12 cellular contexts compared by ENCODE assay signal in genomic region chr9:105401651-105402050, GRCh38. TPM values are rescaled to one million over a fixed set of nuclear protein-coding genes. Genes with fewer than 3 reads are reported as not detected.
DNase-seq lines count a peak whose midpoint lies in the region; ATAC-seq and TF ChIP-seq lines count a peak whose summit lies in the region.
"Had no signal": no experiment of that assay in that cellular context is flagged by ENCODE, and none has a peak within 500 bp of the region (broad histone marks: within the 10 kb centered on the region; RNA-seq: fewer than 3 reads in every experiment).

No MANE protein-coding gene starts in this region.

- TF ChIP-seq POLR2A in tibial nerve (IDR thresholded peaks at IDR 0.05): no peak

- H3K4me3 ChIP-seq in AG09309 (ENCODE audit: control insufficient read depth, low read depth, low read length) (no peak overlapping the region), tibial nerve (no peak overlapping the region)
- H3K4me3 ChIP-seq: ascending aorta had no signal

- H3K36me3 ChIP-seq in tibial nerve: no peaks in the 10 kb centered on the region
- H3K36me3 ChIP-seq: ascending aorta had no signal

- H3K9me3 Mint-ChIP-seq in HFFc6: no peaks in the 10 kb centered on the region

- H3K27me3 Mint-ChIP-seq in HFFc6 (ENCODE audit: insufficient read depth): peaks cover 10% of the 10 kb centered on the region

- no peaks in the 10 kb centered on the region for H3K36me3 Mint-ChIP-seq in HFFc6 (ENCODE audit: low read depth)
- H3K36me3 Mint-ChIP-seq: CD8-positive, alpha-beta memory T cell had no signal

- peak; percentile 25 for TF ChIP-seq CTCF in AG09309 (IDR thresholded peaks at IDR 0.05; ENCODE audit: control insufficient read depth, insufficient read depth, low read depth, low read length, missing control alignments)
- TF ChIP-seq CTCF in HFFc6 (IDR thresholded peaks at IDR 0.05): peak; percentile 38
- no peak for TF ChIP-seq CTCF in tibial nerve (IDR thresholded peaks at IDR 0.05)

- no peak for DNase-seq in AG09309 (ENCODE audit: low read depth)
- DNase-seq in HFFc6: peak; percentile 24
- peak; percentile 48 for DNase-seq in amniotic epithelial cell (ENCODE audit: low read depth)
- DNase-seq in iPS-NIHi11 (ENCODE audit: low spot score): peak; percentile 23
- DNase-seq in T1000 (lab: John Stamatoyannopoulos, UW): no peak
- DNase-seq in NCI-H2081 (lab: John Stamatoyannopoulos, UW): no peak
- no peak for DNase-seq in tibial nerve (ENCODE audit: low spot score in 2 of 2)
- DNase-seq: activated T-cell treated with anti-CD3 and anti-CD28 coated beads for 4 hours; CD8-positive, alpha-beta memory T cell; NCI-H1048 had no signal

- no peak for TF ChIP-seq EP300 in tibial nerve (IDR thresholded peaks at IDR 0.05)

- H3K9me3 ChIP-seq in tibial nerve: peaks cover 0 to under 1% (median 0%) of the 10 kb centered on the region in 4 donors

- no peak overlapping the region for H3K27ac Mint-ChIP-seq in HFFc6

- H3K4me1 ChIP-seq in tibial nerve: no peaks in the 10 kb centered on the region
- H3K4me1 ChIP-seq: ascending aorta had no signal

- no peak for ATAC-seq in HG02678 (IDR thresholded peaks at IDR 0.05; ENCODE audit: unreplicated experiment)

- no peak overlapping the region for H3K4me3 Mint-ChIP-seq in HFFc6
- H3K4me3 Mint-ChIP-seq: CD8-positive, alpha-beta memory T cell had no signal

- H3K4me1 Mint-ChIP-seq in HFFc6 (ENCODE audit: low read depth): peaks cover 23% of the 10 kb centered on the region

- no peak overlapping the region for H3K27ac ChIP-seq in tibial nerve
- H3K27ac ChIP-seq: ascending aorta had no signal

- 52 to 62% methylated on average over 3 of the region's 3 CpGs for WGBS in tibial nerve, 2 donors

- no peaks in the 10 kb centered on the region for H3K27me3 ChIP-seq in tibial nerve
- H3K27me3 ChIP-seq: ascending aorta had no signal

RNA-seq across cellular contexts. Expression of gene FSD1L, which starts 46.2 kb away (rescaled TPM):
- 1 to 10 TPM; 1.6 to 3.0 (median 2.4) TPM for total RNA-seq in HFFc6 (2021; fragmentation: NEBNext Ultra II Directional; extraction: Animal tissue kit (Norgen Biotek cat#: 25700))
- 10 to 100 TPM in 1 of 4 donors, 1 to 10 TPM in 3; 2.9 to 13.2 (median 6.0) TPM for total RNA-seq in tibial nerve

Comparison
In these comparisons a context has a peak if more than half of its experiments do, and no peak if none do; other contexts are left out.
1. DNase-seq: peak in HFFc6 (single experiment), amniotic epithelial cell (single experiment) and iPS-NIHi11 (single experiment); none in AG09309 (single experiment), T1000 (single experiment), NCI-H2081 (0 of 2) and tibial nerve (0 of 2).
2. CTCF ChIP-seq: peak in AG09309 (single experiment) and HFFc6 (single experiment); none in tibial nerve (0 of 5).